In the genomic region with DNA sequence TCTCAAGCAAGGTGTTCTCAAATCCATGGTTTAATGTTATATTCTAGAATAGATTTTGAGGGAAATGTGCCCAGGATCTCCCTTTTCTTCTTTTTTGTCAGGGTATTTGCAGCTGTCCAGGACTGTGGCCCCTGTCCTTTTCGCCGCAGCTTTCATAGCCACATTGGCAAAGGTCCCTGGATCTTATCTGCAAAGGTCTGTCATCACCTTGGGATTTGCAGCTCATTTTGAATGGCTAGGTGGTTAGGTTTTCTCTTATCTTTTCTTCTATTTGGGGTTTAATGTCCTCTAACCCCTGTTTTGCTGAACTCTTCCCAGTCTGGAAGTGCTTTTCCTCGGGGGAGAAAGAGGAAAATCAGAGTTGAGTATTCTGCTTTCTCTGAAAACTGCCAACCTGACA, we compare ENCODE assay signal across 1 cellular context.
TF ChIP-seq lines count a peak whose summit lies in the region.

No MANE protein-coding gene starts in this region.

TF ChIP-seq in K562, 482 proteins besides CTCF, POLR2A, EP300 and RAD21:
- TF ChIP-seq NFIC (IDR thresholded peaks at IDR 0.05), result peak; percentile 49
- TF ChIP-seq, protein P1, sequence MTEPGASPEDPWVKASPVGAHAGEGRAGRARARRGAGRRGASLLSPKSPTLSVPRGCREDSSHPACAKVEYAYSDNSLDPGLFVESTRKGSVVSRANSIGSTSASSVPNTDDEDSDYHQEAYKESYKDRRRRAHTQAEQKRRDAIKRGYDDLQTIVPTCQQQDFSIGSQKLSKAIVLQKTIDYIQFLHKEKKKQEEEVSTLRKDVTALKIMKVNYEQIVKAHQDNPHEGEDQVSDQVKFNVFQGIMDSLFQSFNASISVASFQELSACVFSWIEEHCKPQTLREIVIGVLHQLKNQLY (CRISPR knock-in tag; conservative IDR thresholded peaks at IDR 0.05), result no peak
- TF ChIP-seq ZNF695 (CRISPR knock-in tag; IDR thresholded peaks at IDR 0.05), result no peak
- TF ChIP-seq HNRNPH1 (optimal IDR thresholded peaks at IDR 0.05; ENCODE audit: low read depth, low read length), result no peak
- TF ChIP-seq MEIS2 (IDR thresholded peaks at IDR 0.05; ENCODE audit: partially characterized antibody), result peak; percentile 98
- TF ChIP-seq SMAD3 (CRISPR knock-in tag; conservative IDR thresholded peaks at IDR 0.05), result no peak
- peak in 1 of 2 experiments; percentile 89 for TF ChIP-seq NCOA2 (IDR thresholded peaks at IDR 0.05; ENCODE audit: partially characterized antibody in 2 of 2)
- TF ChIP-seq TEAD4 (IDR thresholded peaks at IDR 0.05; ENCODE audit: low read length), result peak; percentile 34; the same call in 1 of the 2 replicates
- TF ChIP-seq TEAD4 (CRISPR knock-in tag; IDR thresholded peaks at IDR 0.05; ENCODE audit: borderline replicate concordance), result no peak
- TF ChIP-seq GABPB2 (CRISPR knock-in tag; conservative IDR thresholded peaks at IDR 0.05), result no peak
- TF ChIP-seq ESRRA (IDR thresholded peaks at IDR 0.05; ENCODE audit: borderline replicate concordance, low read depth), result peak; percentile 51; the same call in 1 of the 2 replicates
- TF ChIP-seq, protein P2, sequence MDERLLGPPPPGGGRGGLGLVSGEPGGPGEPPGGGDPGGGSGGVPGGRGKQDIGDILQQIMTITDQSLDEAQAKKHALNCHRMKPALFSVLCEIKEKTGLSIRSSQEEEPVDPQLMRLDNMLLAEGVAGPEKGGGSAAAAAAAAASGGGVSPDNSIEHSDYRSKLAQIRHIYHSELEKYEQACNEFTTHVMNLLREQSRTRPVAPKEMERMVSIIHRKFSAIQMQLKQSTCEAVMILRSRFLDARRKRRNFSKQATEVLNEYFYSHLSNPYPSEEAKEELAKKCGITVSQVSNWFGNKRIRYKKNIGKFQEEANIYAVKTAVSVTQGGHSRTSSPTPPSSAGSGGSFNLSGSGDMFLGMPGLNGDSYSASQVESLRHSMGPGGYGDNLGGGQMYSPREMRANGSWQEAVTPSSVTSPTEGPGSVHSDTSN (CRISPR knock-in tag; IDR thresholded peaks at IDR 0.05; ENCODE audit: low read depth), result peak; percentile 18; the same call in 1 of the 2 replicates
- TF ChIP-seq, protein P2 (tag; conservative IDR thresholded peaks at IDR 0.05; ENCODE audit: low read depth), result peak; percentile 95
- TF ChIP-seq ARID1B (IDR thresholded peaks at IDR 0.05), result peak; percentile 58
- TF ChIP-seq FOXK1 (CRISPR knock-in tag; IDR thresholded peaks at IDR 0.05; ENCODE audit: borderline replicate concordance), result no peak
- TF ChIP-seq, protein P3, sequence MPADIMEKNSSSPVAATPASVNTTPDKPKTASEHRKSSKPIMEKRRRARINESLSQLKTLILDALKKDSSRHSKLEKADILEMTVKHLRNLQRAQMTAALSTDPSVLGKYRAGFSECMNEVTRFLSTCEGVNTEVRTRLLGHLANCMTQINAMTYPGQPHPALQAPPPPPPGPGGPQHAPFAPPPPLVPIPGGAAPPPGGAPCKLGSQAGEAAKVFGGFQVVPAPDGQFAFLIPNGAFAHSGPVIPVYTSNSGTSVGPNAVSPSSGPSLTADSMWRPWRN (IDR thresholded peaks at IDR 0.05; ENCODE audit: low read depth), result 0 out of 2 replicates have a peak, but pooled peaks have one; percentile 60
- TF ChIP-seq, protein P4, sequence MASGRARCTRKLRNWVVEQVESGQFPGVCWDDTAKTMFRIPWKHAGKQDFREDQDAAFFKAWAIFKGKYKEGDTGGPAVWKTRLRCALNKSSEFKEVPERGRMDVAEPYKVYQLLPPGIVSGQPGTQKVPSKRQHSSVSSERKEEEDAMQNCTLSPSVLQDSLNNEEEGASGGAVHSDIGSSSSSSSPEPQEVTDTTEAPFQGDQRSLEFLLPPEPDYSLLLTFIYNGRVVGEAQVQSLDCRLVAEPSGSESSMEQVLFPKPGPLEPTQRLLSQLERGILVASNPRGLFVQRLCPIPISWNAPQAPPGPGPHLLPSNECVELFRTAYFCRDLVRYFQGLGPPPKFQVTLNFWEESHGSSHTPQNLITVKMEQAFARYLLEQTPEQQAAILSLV (tag; IDR thresholded peaks at IDR 0.05), result no peak
- TF ChIP-seq, protein P5, sequence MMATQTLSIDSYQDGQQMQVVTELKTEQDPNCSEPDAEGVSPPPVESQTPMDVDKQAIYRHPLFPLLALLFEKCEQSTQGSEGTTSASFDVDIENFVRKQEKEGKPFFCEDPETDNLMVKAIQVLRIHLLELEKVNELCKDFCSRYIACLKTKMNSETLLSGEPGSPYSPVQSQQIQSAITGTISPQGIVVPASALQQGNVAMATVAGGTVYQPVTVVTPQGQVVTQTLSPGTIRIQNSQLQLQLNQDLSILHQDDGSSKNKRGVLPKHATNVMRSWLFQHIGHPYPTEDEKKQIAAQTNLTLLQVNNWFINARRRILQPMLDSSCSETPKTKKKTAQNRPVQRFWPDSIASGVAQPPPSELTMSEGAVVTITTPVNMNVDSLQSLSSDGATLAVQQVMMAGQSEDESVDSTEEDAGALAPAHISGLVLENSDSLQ (IDR thresholded peaks at IDR 0.05), result peak; percentile 47; the same call in 1 of the 2 replicates
- 0 out of 2 replicates have a peak, but pooled peaks have one; percentile 29 for TF ChIP-seq HDAC2 (IDR thresholded peaks at IDR 0.05)
- TF ChIP-seq DMBX1 (CRISPR knock-in tag; IDR thresholded peaks at IDR 0.05; ENCODE audit: borderline replicate concordance), result peak; percentile 36; the same call in 1 of the 2 replicates
- TF ChIP-seq DPF2 (IDR thresholded peaks at IDR 0.05), result peak; percentile 66; the same call in 1 of the 2 replicates
- no peak for TF ChIP-seq GATAD2B (IDR thresholded peaks at IDR 0.05; ENCODE audit: borderline replicate concordance)
- TF ChIP-seq SMARCE1 (IDR thresholded peaks at IDR 0.05), result peak; percentile 54; the same call in 1 of the 2 replicates
- 0 out of 2 replicates have a peak, but pooled peaks have one; percentile 43 for TF ChIP-seq CTBP1 (IDR thresholded peaks at IDR 0.05; ENCODE audit: borderline replicate concordance)
- no peak for TF ChIP-seq ZSCAN32 (CRISPR knock-in tag; IDR thresholded peaks at IDR 0.05)
- TF ChIP-seq CBFA2T3 (IDR thresholded peaks at IDR 0.05), result peak; percentile 14; the same call in 1 of the 2 replicates
- peak; percentile 34; the same call in 1 of the 2 replicates for TF ChIP-seq SMARCA4 (IDR thresholded peaks at IDR 0.05)
- TF ChIP-seq, protein P6, sequence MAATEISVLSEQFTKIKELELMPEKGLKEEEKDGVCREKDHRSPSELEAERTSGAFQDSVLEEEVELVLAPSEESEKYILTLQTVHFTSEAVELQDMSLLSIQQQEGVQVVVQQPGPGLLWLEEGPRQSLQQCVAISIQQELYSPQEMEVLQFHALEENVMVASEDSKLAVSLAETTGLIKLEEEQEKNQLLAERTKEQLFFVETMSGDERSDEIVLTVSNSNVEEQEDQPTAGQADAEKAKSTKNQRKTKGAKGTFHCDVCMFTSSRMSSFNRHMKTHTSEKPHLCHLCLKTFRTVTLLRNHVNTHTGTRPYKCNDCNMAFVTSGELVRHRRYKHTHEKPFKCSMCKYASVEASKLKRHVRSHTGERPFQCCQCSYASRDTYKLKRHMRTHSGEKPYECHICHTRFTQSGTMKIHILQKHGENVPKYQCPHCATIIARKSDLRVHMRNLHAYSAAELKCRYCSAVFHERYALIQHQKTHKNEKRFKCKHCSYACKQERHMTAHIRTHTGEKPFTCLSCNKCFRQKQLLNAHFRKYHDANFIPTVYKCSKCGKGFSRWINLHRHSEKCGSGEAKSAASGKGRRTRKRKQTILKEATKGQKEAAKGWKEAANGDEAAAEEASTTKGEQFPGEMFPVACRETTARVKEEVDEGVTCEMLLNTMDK (IDR thresholded peaks at IDR 0.05; ENCODE audit: borderline replicate concordance, insufficient read depth, low read depth, low read length, poor library complexity, severe bottlenecking), result no peak
- no peak for TF ChIP-seq NR2C2 (CRISPR knock-in tag; IDR thresholded peaks at IDR 0.05)
- TF ChIP-seq NR2C2 (tag; IDR thresholded peaks at IDR 0.05), result peak; percentile 47; the same call in 1 of the 2 replicates
- TF ChIP-seq RCOR1 (IDR thresholded peaks at IDR 0.05; ENCODE audit: borderline replicate concordance in 1 of 2, low read depth in 2 of 2, low read length in 2 of 2), result peak in 1 of 2 experiments; percentile 72; a peak in 2 of 4 replicates
- peak; percentile 72; the same call in 1 of the 2 replicates for TF ChIP-seq SOX6 (IDR thresholded peaks at IDR 0.05)
- TF ChIP-seq CREM (IDR thresholded peaks at IDR 0.05; ENCODE audit: low read depth), result 0 out of 2 replicates have a peak, but pooled peaks have one; percentile 19
- peak; percentile 64; the same call in 1 of the 2 replicates for TF ChIP-seq ZEB2 (IDR thresholded peaks at IDR 0.05)
- TF ChIP-seq GABPA (tag; conservative IDR thresholded peaks at IDR 0.05; ENCODE audit: low read depth), result no peak
- no peak for TF ChIP-seq LEF1 (IDR thresholded peaks at IDR 0.05)
